Comparison of ENCODE assay signal across 7 cellular contexts in the genomic region with DNA sequence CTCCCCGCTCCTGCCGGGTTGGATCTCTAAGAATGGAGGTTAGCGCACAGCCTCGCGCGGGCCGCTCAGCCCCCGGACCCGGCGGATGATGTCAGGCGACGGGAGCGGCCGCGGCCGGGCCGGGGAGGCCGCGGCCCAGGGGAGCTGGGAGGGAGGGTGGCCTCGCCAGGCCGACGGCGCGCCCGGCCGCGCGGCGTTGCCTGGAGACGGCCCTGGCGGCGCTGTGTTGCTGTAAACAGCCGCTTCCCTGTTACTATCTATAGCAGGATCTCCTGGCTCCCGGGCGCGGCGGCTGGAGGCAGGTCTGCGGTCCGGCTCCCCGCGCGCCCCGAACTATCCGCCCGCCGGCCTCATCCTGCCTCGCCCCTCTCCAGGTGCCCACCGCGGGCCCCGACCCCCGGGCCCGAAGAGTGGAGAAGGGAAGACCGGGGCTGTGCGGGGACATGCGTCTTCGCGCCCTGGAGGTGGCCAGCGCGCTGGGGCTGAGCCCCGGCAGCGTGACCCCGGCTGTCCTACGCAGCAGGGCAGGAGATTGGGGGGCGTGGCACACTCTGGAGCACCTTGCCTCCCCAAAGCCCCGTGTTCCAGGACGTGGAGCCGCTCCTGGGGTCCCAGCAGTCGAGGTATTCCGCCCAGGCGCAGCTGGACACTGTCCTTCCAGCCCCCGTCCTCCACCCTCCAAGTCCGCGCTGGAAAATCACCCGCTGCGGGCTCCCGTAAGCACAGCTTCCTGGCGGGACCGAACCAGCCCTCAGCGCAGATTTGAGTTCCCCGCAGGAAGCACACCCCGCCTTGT. TPM values are rescaled to one million over a fixed set of nuclear protein-coding genes. Genes with fewer than 3 reads are reported as not detected.
A peak's percentile ranks its signal among the peaks of the same experiment; 100 is the strongest.
DNase-seq lines count a peak whose midpoint lies in the region; ATAC-seq, FAIRE-seq and TF ChIP-seq lines count a peak whose summit lies in the region.

No MANE protein-coding gene starts in this region.

- peak overlapping the region; percentile 95 for H3K4me2 ChIP-seq in MM.1S (ENCODE audit: low read depth, low read length)
- H3K4me2 ChIP-seq in SK-N-SH, result peak overlapping the region; percentile 97
- H3K4me2 ChIP-seq in astrocyte (ENCODE audit: low read length), result peak overlapping the region; percentile 98

- H3K9me3 Mint-ChIP-seq in astrocyte (ENCODE audit: unreplicated experiment), result no peaks in the 10 kb centered on the region

- peak; percentile 78 for TF ChIP-seq POLR2A in ovary (IDR thresholded peaks at IDR 0.05)

- intact Hi-C loops in left ventricle myocardium inferior (cut with micrococcal nuclease) (no loop called here), ovary (cut with DNase I) (loop anchor here in 1 of 4 donors (1.0 to 5.0 kb wide), 2 partner anchors 18 to 100 kb away; a partner anchor contains a TSS)

- peaks cover 12% of the 10 kb centered on the region for H3K36me3 Mint-ChIP-seq in astrocyte (ENCODE audit: low read depth, unreplicated experiment)

- H3K79me2 ChIP-seq in MM.1S (ENCODE audit: low read length), result no peaks in the 10 kb centered on the region
- H3K79me2 ChIP-seq in SK-N-SH (ENCODE audit: insufficient read depth), result no peaks in the 10 kb centered on the region
- H3K79me2 ChIP-seq in astrocyte (ENCODE audit: insufficient read depth, low read length), result peaks cover 24% of the 10 kb centered on the region

- peak; percentile 33 for DNase-seq in MM.1S
- DNase-seq in SK-N-SH, result peak; percentile 92
- DNase-seq in astrocyte (ENCODE audit: low read depth), result peak; percentile 80
- DNase-seq in left ventricle myocardium inferior, result peak; percentile 91
- peak; percentile 84 to 96 (median 90) for DNase-seq in ovary

- H3K4me1 Mint-ChIP-seq in astrocyte (ENCODE audit: low read depth, unreplicated experiment), result peaks cover 17% of the 10 kb centered on the region

- no peak for ATAC-seq in HG03520 (IDR thresholded peaks at IDR 0.05; ENCODE audit: unreplicated experiment)

- POLR2A ChIA-PET in SK-N-SH (lab: Yijun Ruan, JAX), result interaction anchor here (0.6 to 2.0 kb wide), 7 partner anchors 9 to 699 kb away, joined by 3 to 16 read pairs (median 4); no protein-coding TSS in a partner anchor

- H2AFZ ChIP-seq in MM.1S (ENCODE audit: low read length) (no peak overlapping the region), SK-N-SH (ENCODE audit: low read depth) (peak overlapping the region; percentile 80; the same call in 1 of the 2 replicates), astrocyte (ENCODE audit: low read depth, low read length) (peak overlapping the region; percentile 79)

- H3K4me3 ChIP-seq in GM08714 (ENCODE audit: low read length) (peak overlapping the region; percentile 68; the same call in 1 of the 2 replicates), MM.1S (ENCODE audit: low read length) (peak overlapping the region; percentile 75), SK-N-SH (ENCODE audit: low read depth in 2 of 2, low read length in 1 of 2) (peak overlapping the region; percentile 75 to 79), astrocyte (ENCODE audit: insufficient read depth, low read depth, low read length) (peak overlapping the region; percentile 80), left ventricle myocardium inferior (peak overlapping the region; percentile 83), ovary (peak overlapping the region; percentile 80)

- H4K20me1 ChIP-seq in MM.1S (ENCODE audit: insufficient read depth, low read length) (no peaks in the 10 kb centered on the region), SK-N-SH (ENCODE audit: insufficient read depth) (peaks cover 28% of the 10 kb centered on the region), astrocyte (ENCODE audit: insufficient read depth, low read length) (peaks cover 31% of the 10 kb centered on the region)

- peak overlapping the region; percentile 100 for H3K27ac Mint-ChIP-seq in astrocyte (ENCODE audit: unreplicated experiment)

- TF ChIP-seq CTCF in MM.1S (IDR thresholded peaks at IDR 0.05; ENCODE audit: low read length), result no peak
- no peak for TF ChIP-seq CTCF in SK-N-SH (IDR thresholded peaks at IDR 0.05)
- no peak for TF ChIP-seq CTCF in astrocyte (IDR thresholded peaks at IDR 0.05; ENCODE audit: insufficient read depth, low read depth, low read length)
- no peak for TF ChIP-seq CTCF in left ventricle myocardium inferior (IDR thresholded peaks at IDR 0.05; ENCODE audit: borderline replicate concordance)
- peak in 1 of 3 donors; percentile 35 for TF ChIP-seq CTCF in ovary (IDR thresholded peaks at IDR 0.05)

- peak overlapping the region; percentile 78; the same call in 1 of the 2 replicates for H3K27ac ChIP-seq in MM.1S (ENCODE audit: low read length)
- peak overlapping the region; percentile 91 to 96 for H3K27ac ChIP-seq in SK-N-SH (ENCODE audit: low read depth in 2 of 2, low read length in 1 of 2)
- H3K27ac ChIP-seq in astrocyte (ENCODE audit: low read depth, low read length), result peak overlapping the region; percentile 99
- H3K27ac ChIP-seq in left ventricle myocardium inferior (replicated peaks), result peak overlapping the region; percentile 100
- H3K27ac ChIP-seq in ovary, result peak overlapping the region; percentile 97 to 99

- H3K9ac ChIP-seq in MM.1S (ENCODE audit: low read length) (peak overlapping the region; percentile 97), SK-N-SH (peak overlapping the region; percentile 97), astrocyte (ENCODE audit: low read length) (peak overlapping the region; percentile 96)

- 0 out of 2 replicates have a peak, but pooled peaks cover 6% of the 10 kb centered on the region for H3F3A ChIP-seq in MM.1S (ENCODE audit: insufficient read depth, low read length)
- peaks cover 12% of the 10 kb centered on the region for H3F3A ChIP-seq in SK-N-SH (replicated peaks; ENCODE audit: insufficient read depth)

- 0% methylated on average over 17 of the region's 81 CpGs for WGBS in SK-N-SH (ENCODE audit: low lambda C conversion rate)
- WGBS in ovary, 3 donors, result 1% methylated on average over 65 to 81 of the region's 81 CpGs

- H3K9me2 ChIP-seq in MM.1S (replicated peaks; ENCODE audit: insufficient read depth, low read length) (no peaks in the 10 kb centered on the region), SK-N-SH (no peaks in the 10 kb centered on the region)

- CTCF ChIA-PET in SK-N-SH (lab: Yijun Ruan, JAX), result interaction anchor here (0.7 to 1.5 kb wide), 8 partner anchors 10 to 117 kb away, joined by 3 to 7 read pairs (median 4); no protein-coding TSS in a partner anchor

- H3K4me1 ChIP-seq in MM.1S (ENCODE audit: low read length) (peaks cover 6% of the 10 kb centered on the region; the same call in 1 of the 2 replicates), SK-N-SH (ENCODE audit: control insufficient read depth in 1 of 2, insufficient read depth in 2 of 2, low read depth in 1 of 2, low read length in 1 of 2) (peaks cover 4 to 17% of the 10 kb centered on the region in 2 experiments; a peak in 3 of 4 replicates), astrocyte (ENCODE audit: insufficient read depth, low read length) (peaks cover 32% of the 10 kb centered on the region), left ventricle myocardium inferior (peaks cover 68% of the 10 kb centered on the region), ovary (ENCODE audit: insufficient read depth) (peaks cover 15% of the 10 kb centered on the region)

- H3K27me3 ChIP-seq in MM.1S (replicated peaks; ENCODE audit: insufficient read depth, low read length) (no peaks in the 10 kb centered on the region), SK-N-SH (ENCODE audit: insufficient read depth) (no peaks in the 10 kb centered on the region), astrocyte (ENCODE audit: insufficient read depth, low read length) (no peaks in the 10 kb centered on the region), left ventricle myocardium inferior (ENCODE audit: low read depth) (no peaks in the 10 kb centered on the region), ovary (no peaks in the 10 kb centered on the region)

- TF ChIP-seq EP300 in SK-N-SH (IDR thresholded peaks at IDR 0.05; ENCODE audit: borderline replicate concordance in 1 of 2, low read depth in 1 of 2, low read length in 1 of 2) (peak; percentile 14 to 26; a peak in 2 of 4 replicates), ovary (IDR thresholded peaks at IDR 0.05) (no peak)

- no peaks in the 10 kb centered on the region for H3K27me3 Mint-ChIP-seq in astrocyte (ENCODE audit: low read depth, unreplicated experiment)

- H3K36me3 ChIP-seq in MM.1S (replicated peaks; ENCODE audit: insufficient read depth, low read length), result no peaks in the 10 kb centered on the region
- peaks cover 0 to 18% of the 10 kb centered on the region in 2 experiments for H3K36me3 ChIP-seq in SK-N-SH (replicated peaks in 1 of 2; ENCODE audit: control insufficient read depth in 1 of 2, insufficient read depth in 2 of 2, low read length in 1 of 2)
- peaks cover 14% of the 10 kb centered on the region for H3K36me3 ChIP-seq in astrocyte (ENCODE audit: insufficient read depth, low read length)
- H3K36me3 ChIP-seq in left ventricle myocardium inferior, result peaks cover 18% of the 10 kb centered on the region
- peaks cover 3% of the 10 kb centered on the region for H3K36me3 ChIP-seq in ovary

- H3K9me3 ChIP-seq in MM.1S (replicated peaks; ENCODE audit: insufficient read depth, low read length) (no peaks in the 10 kb centered on the region), SK-N-SH (no peaks in the 10 kb centered on the region), astrocyte (ENCODE audit: insufficient read depth, low read depth, low read length) (no peaks in the 10 kb centered on the region), left ventricle myocardium inferior (replicated peaks) (no peaks in the 10 kb centered on the region), ovary (no peaks in the 10 kb centered on the region)

- peak overlapping the region; percentile 90 for H3K4me3 Mint-ChIP-seq in astrocyte (ENCODE audit: unreplicated experiment)

- TF ChIP-seq RAD21 in SK-N-SH (IDR thresholded peaks at IDR 0.05; ENCODE audit: low read length), result no peak

- no peak for FAIRE-seq in astrocyte (lab: Jason Lieb, UNC)

TF ChIP-seq in SK-N-SH, 30 proteins besides CTCF, POLR2A, EP300 and RAD21 (continues in another document):
- TF ChIP-seq JUND (IDR thresholded peaks at IDR 0.05), result no peak
- TF ChIP-seq SIN3A (IDR thresholded peaks at IDR 0.05; ENCODE audit: borderline replicate concordance, low read depth, low read length), result peak; percentile 83; the same call in 1 of the 2 replicates
- 0 out of 2 replicates have a peak, but pooled peaks have one; percentile 13 for TF ChIP-seq SMC3 (IDR thresholded peaks at IDR 0.05; ENCODE audit: low read depth, low read length)
- TF ChIP-seq RXRA (IDR thresholded peaks at IDR 0.05; ENCODE audit: borderline replicate concordance, low read depth), result no peak
- peak; percentile 61; the same call in 1 of the 2 replicates for TF ChIP-seq MEF2A (IDR thresholded peaks at IDR 0.05; ENCODE audit: borderline replicate concordance, low read depth)
- TF ChIP-seq CHD2 (IDR thresholded peaks at IDR 0.05; ENCODE audit: low read length, partially characterized antibody), result no peak

RNA-seq across cellular contexts. Expression of a gene that starts 1.4 kb away (rescaled TPM):
- polyA plus RNA-seq in SK-N-SH (2012; rRNA removed) (285 and 309 TPM in 2 replicates), ovary (100 to 1,000 TPM; 129 to 499 TPM)
- polyA plus RNA-seq in SK-N-SH (2012; cell fraction: cytosol; rRNA removed), result 143 and 157 TPM in 2 replicates
- polyA plus RNA-seq in SK-N-SH (2012; cell fraction: nucleus; rRNA removed), result 1,026 and 1,160 TPM in 2 replicates
- total RNA-seq in astrocyte (33.9 and 57.7 TPM in 2 replicates), left ventricle myocardium inferior (9.7 TPM), ovary (1,000 to 10,000 TPM in 2 of 7 donors, 100 to 1,000 TPM in 5; 115 to 2,019 (median 178) TPM)

Comparison
In these comparisons a context has a peak if more than half of its experiments do, and no peak if none do; other contexts are left out.
1. DNase-seq: peak in every context shown above with its lines; median percentile 92 in SK-N-SH; 91 in left ventricle myocardium inferior; 90 in ovary; 80 in astrocyte; 33 in MM.1S.